ENCODE assay signal across 8 cellular contexts in genomic region chr17:68198931-68199836, GRCh38. TPM values are rescaled to one million over a fixed set of nuclear protein-coding genes. Genes with fewer than 3 reads are reported as not detected.
A peak's percentile ranks its signal among the peaks of the same experiment; 100 is the strongest.
DNase-seq lines count a peak whose midpoint lies in the region; ATAC-seq and TF ChIP-seq lines count a peak whose summit lies in the region.

No MANE protein-coding gene starts in this region.

- DNase-seq in NCI-H2196 (lab: John Stamatoyannopoulos, UW; ENCODE audit: unreplicated experiment), result peak; percentile 37
- no peak for DNase-seq in NCI-H2196 treated with DMSO at 0.1 percent for 48 hours (lab: John Stamatoyannopoulos, UW; ENCODE audit: unreplicated experiment)
- DNase-seq in WTC11 (ENCODE audit: low spot score), result peak; percentile 58
- DNase-seq in esophagus squamous epithelium (lab: John Stamatoyannopoulos, UW), result no peak
- no peak for DNase-seq in hypothalamus (lab: John Stamatoyannopoulos, UW)
- DNase-seq in HCEC 1CT, result no peak

- H3K4me1 ChIP-seq in esophagus squamous epithelium, result peaks cover 41 to 59% (median 49%) of the 10 kb centered on the region in 3 donors

- no peak for TF ChIP-seq POLR2A in esophagus squamous epithelium (IDR thresholded peaks at IDR 0.05)
- TF ChIP-seq POLR2A in GM18505 (IDR thresholded peaks at IDR 0.05; ENCODE audit: borderline replicate concordance, extremely low read depth, insufficient read depth, insufficient read length), result no peak

- CTCF ChIA-PET in WTC11 (lab: Charles Lee), result interaction anchor here (1.1 to 4.4 kb wide), 11 partner anchors 9 to 233 kb away, joined by 3 to 59 read pairs (median 10); partner anchors contain the start of gene AMZ2

- no peaks in the 10 kb centered on the region for H3K9me3 Mint-ChIP-seq in WTC11

- POLR2A ChIA-PET in WTC11 (lab: Charles Lee), result no interaction called here

- H3K9me3 ChIP-seq in esophagus squamous epithelium, result no peaks in the 10 kb centered on the region

- H3K4me3 ChIP-seq in esophagus squamous epithelium, result peak overlapping the region; percentile 21 to 63 (median 41)
- H3K4me3 ChIP-seq in skin epidermis, result peak overlapping the region; percentile 8 to 37 (median 18)

- no peak for TF ChIP-seq CTCF in WTC11 (IDR thresholded peaks at IDR 0.05)
- no peak for TF ChIP-seq CTCF in esophagus squamous epithelium (IDR thresholded peaks at IDR 0.05)

- H3K36me3 ChIP-seq in esophagus squamous epithelium, result no peaks in the 10 kb centered on the region

- 0 to 4% methylated on average over 2 to 26 of the region's 101 CpGs for WGBS in esophagus squamous epithelium, 2 donors

- H3K27ac Mint-ChIP-seq in WTC11, result no peak overlapping the region

- H3K27ac ChIP-seq in esophagus squamous epithelium, result peak overlapping the region in 1 of 4 donors; percentile 13
- peak overlapping the region in 1 of 21 experiments; percentile 23 for H3K27ac ChIP-seq in skin epidermis

- peaks cover 2 to 65% (median 12%) of the 10 kb centered on the region in 4 donors for H3K27me3 ChIP-seq in esophagus squamous epithelium

- peaks cover 100% of the 10 kb centered on the region for H3K27me3 Mint-ChIP-seq in WTC11 (ENCODE audit: low read depth)

- peak overlapping the region; percentile 69 for H3K4me3 Mint-ChIP-seq in WTC11

- H3K36me3 Mint-ChIP-seq in WTC11, result no peaks in the 10 kb centered on the region

- ATAC-seq in WTC11 (peak; percentile 6), GM18505 (IDR thresholded peaks at IDR 0.05; ENCODE audit: unreplicated experiment) (no peak)

- H3K4me1 Mint-ChIP-seq in WTC11, result peaks cover 29% of the 10 kb centered on the region

- intact Hi-C loops in esophagus squamous epithelium (cut with DNase I), result no loop called here

TF ChIP-seq in WTC11, 78 proteins besides CTCF, POLR2A, EP300 and RAD21 (continues in another document):
- TF ChIP-seq MAX (CRISPR knock-in tag; IDR thresholded peaks at IDR 0.05), result peak; percentile 0; the same call in 1 of the 2 replicates
- no peak for TF ChIP-seq CDX4 (CRISPR knock-in tag; IDR thresholded peaks at IDR 0.05; ENCODE audit: borderline replicate concordance)
- peak; percentile 52; the same call in 1 of the 2 replicates for TF ChIP-seq ZBTB43 (CRISPR knock-in tag; IDR thresholded peaks at IDR 0.05)
- no peak for TF ChIP-seq ZNF232 (CRISPR knock-in tag; IDR thresholded peaks at IDR 0.05)
- peak; percentile 80; the same call in 1 of the 2 replicates for TF ChIP-seq FOXP4 (CRISPR knock-in tag; IDR thresholded peaks at IDR 0.05)
- no peak; the same call in 1 of the 2 replicates for TF ChIP-seq ATF2 (CRISPR knock-in tag; IDR thresholded peaks at IDR 0.05; ENCODE audit: borderline replicate concordance, low read depth)
- TF ChIP-seq MLX (CRISPR knock-in tag; IDR thresholded peaks at IDR 0.05), result 0 out of 2 replicates have a peak, but pooled peaks have one; percentile 55
- TF ChIP-seq USF2 (CRISPR knock-in tag; IDR thresholded peaks at IDR 0.05), result 0 out of 2 replicates have a peak, but pooled peaks have one; percentile 18
- no peak for TF ChIP-seq SP1 (CRISPR knock-in tag; conservative IDR thresholded peaks at IDR 0.05)
- TF ChIP-seq FOXP1 (CRISPR knock-in tag; IDR thresholded peaks at IDR 0.05; ENCODE audit: borderline replicate concordance), result peak; percentile 67
- no peak for TF ChIP-seq FOXK1 (CRISPR knock-in tag; IDR thresholded peaks at IDR 0.05)
- TF ChIP-seq ESRRA (CRISPR knock-in tag; IDR thresholded peaks at IDR 0.05; ENCODE audit: borderline replicate concordance), result peak; percentile 83; the same call in 1 of the 2 replicates
- TF ChIP-seq PRRX2 (CRISPR knock-in tag; IDR thresholded peaks at IDR 0.05), result no peak
- TF ChIP-seq SMAD3 (CRISPR knock-in tag; IDR thresholded peaks at IDR 0.05; ENCODE audit: borderline replicate concordance), result peak; percentile 30; the same call in 1 of the 2 replicates
- TF ChIP-seq HMGXB4 (CRISPR knock-in tag; IDR thresholded peaks at IDR 0.05), result 0 out of 2 replicates have a peak, but pooled peaks have one; percentile 56
- TF ChIP-seq ELF4 (CRISPR knock-in tag; IDR thresholded peaks at IDR 0.05; ENCODE audit: low read depth), result no peak
- no peak; the same call in 1 of the 2 replicates for TF ChIP-seq ZNF219 (CRISPR knock-in tag; IDR thresholded peaks at IDR 0.05; ENCODE audit: borderline replicate concordance)
- TF ChIP-seq NFE2L1 (CRISPR knock-in tag; IDR thresholded peaks at IDR 0.05), result no peak
- peak; percentile 45; the same call in 1 of the 2 replicates for TF ChIP-seq MYBL2 (CRISPR knock-in tag; IDR thresholded peaks at IDR 0.05)
- TF ChIP-seq NFATC4 (CRISPR knock-in tag; IDR thresholded peaks at IDR 0.05), result no peak
- peak; percentile 66; the same call in 1 of the 2 replicates for TF ChIP-seq NR2C2 (CRISPR knock-in tag; IDR thresholded peaks at IDR 0.05)

RNA-seq across cellular contexts. Expression of gene AMZ2, which starts 48.7 kb away (rescaled TPM):
- total RNA-seq in WTC11 (2021) (54.6 to 79.0 TPM (median 73.6 TPM) in 3 replicates), esophagus squamous epithelium (10 to 100 TPM; 13.7 to 47.7 (median 35.1) TPM)

Comparison
In these comparisons a context has a peak if more than half of its experiments do, and no peak if none do; other contexts are left out.
1. DNase-seq: peak in NCI-H2196 (single experiment) and WTC11 (single experiment); none in NCI-H2196 treated with DMSO at 0.1 percent for 48 hours (single experiment), esophagus squamous epithelium (single experiment), hypothalamus (0 of 51) and HCEC 1CT (single experiment).